ENCODE assay signal across 12 cellular contexts in genomic region chr2:158965731-158966130, GRCh38.
"Had no signal": no experiment of that assay in that cellular context is flagged by ENCODE, and none has a peak within 500 bp of the region (broad histone marks: within the 10 kb centered on the region; RNA-seq: fewer than 3 reads in every experiment).

No MANE protein-coding gene starts in this region.

- DNase-seq: activated CD4-positive, alpha-beta memory T cell treated with anti-CD3 and anti-CD28 coated beads, Interleukin-2, amount 10 ng/mL, durations not matched to agents 7 days and 5 days; activated CD4-positive, alpha-beta T cell treated with anti-CD3 and anti-CD28 coated beads for 36 hours; activated T-cell treated with anti-CD3 and anti-CD28 coated beads, Interleukin-2, amount 50 U/mL, for 48 hours; central memory CD4-positive, alpha-beta T cell; effector memory CD4-positive, alpha-beta T cell; left cardiac atrium; posterior cingulate gyrus; small intestine; T-helper 1 cell; WERI-Rb-1 had no signal

- ATAC-seq: activated CD4-positive, alpha-beta T cell treated with anti-CD3 and anti-CD28 coated beads for 36 hours; left cardiac atrium had no signal

- H3K36me3 ChIP-seq: neural progenitor cell, WERI-Rb-1 had no signal

- H3K9ac ChIP-seq: neural progenitor cell had no signal

- FAIRE-seq: small intestine had no signal

- H3K27ac ChIP-seq: epithelial cell of prostate, neural progenitor cell, WERI-Rb-1 had no signal

- H3K4me3 ChIP-seq: neural progenitor cell had no signal

- H2AFZ ChIP-seq: neural progenitor cell had no signal

- H3K4me2 ChIP-seq: neural progenitor cell had no signal
